In the genomic region with DNA sequence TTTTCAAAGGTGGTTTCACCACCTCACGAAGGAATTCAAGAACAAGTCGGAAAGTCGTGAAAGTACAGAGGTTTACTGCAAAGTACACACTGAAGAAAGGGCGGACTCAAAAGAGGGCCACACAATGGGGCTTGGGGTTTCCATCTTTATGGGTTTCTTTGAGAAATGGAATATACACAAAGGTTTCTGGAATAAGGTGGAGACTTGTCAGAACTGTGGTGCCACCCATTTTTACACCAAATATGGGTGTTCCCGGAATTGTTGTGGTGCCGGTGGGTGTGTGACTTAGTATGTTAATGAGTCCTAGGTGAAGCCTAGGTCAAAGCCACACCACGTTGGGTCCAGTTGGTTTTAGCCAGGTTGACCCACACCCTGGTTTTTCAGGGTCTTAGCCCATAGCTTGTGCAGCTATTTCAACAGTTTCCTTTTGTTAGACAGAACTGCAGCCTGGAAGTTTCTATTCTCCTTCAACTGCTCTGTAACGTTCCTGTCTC, we compare ENCODE assay signal across 8 cellular contexts. TPM values are rescaled to one million over a fixed set of nuclear protein-coding genes. Genes with fewer than 3 reads are reported as not detected.
A peak's percentile ranks its signal among the peaks of the same experiment; 100 is the strongest.
DNase-seq lines count a peak whose midpoint lies in the region; ATAC-seq and TF ChIP-seq lines count a peak whose summit lies in the region.

No MANE protein-coding gene starts in this region.

- H3K36me3 ChIP-seq in iPS-15b (ENCODE audit: control insufficient read depth, insufficient read depth, low read length), result peaks cover 4% of the 10 kb centered on the region

- peaks cover 13% of the 10 kb centered on the region for H3K4me1 Mint-ChIP-seq in WTC11
- H3K4me1 Mint-ChIP-seq in stimulated activated naive B cell treated with anti-CD40 and anti-IgM and Interleukin-4, amounts not matched to agents 10 μg/mL and 1 μg/mL and 100 μg/mL, for 72 hours, result peaks cover 12 to 27% of the 10 kb centered on the region in 2 donors

- ATAC-seq in WTC11 (no peak), HG03159 (IDR thresholded peaks at IDR 0.05; ENCODE audit: unreplicated experiment) (no peak)
- ATAC-seq in stimulated activated naive B cell treated with anti-CD40 and anti-IgM and Interleukin-4, amounts not matched to agents 10 μg/mL and 1 μg/mL and 100 μg/mL, for 72 hours (replicated peaks), result no peak

- peak overlapping the region; percentile 45 for H3K4me3 Mint-ChIP-seq in WTC11
- peak overlapping the region; percentile 74 to 79 for H3K4me3 Mint-ChIP-seq in stimulated activated naive B cell treated with anti-CD40 and anti-IgM and Interleukin-4, amounts not matched to agents 10 μg/mL and 1 μg/mL and 100 μg/mL, for 72 hours

- peaks cover 6% of the 10 kb centered on the region for H3K4me1 ChIP-seq in iPS-15b (ENCODE audit: control insufficient read depth, insufficient read depth, low read length)

- DNase-seq in NCI-H510A treated with DMSO at 0.1 percent for 48 hours (lab: John Stamatoyannopoulos, UW) (peak; percentile 46), NCI-H510A (lab: John Stamatoyannopoulos, UW) (no peak), WTC11 (ENCODE audit: low spot score) (no peak), SW 1271 (lab: John Stamatoyannopoulos, UW) (no peak), putamen (ENCODE audit: low spot score) (no peak)
- no peak for DNase-seq in stimulated activated naive B cell treated with anti-CD40 and anti-IgM and Interleukin-4, amounts not matched to agents 10 μg/mL and 1 μg/mL and 100 μg/mL, for 72 hours

- TF ChIP-seq CTCF in WTC11 (IDR thresholded peaks at IDR 0.05), result no peak

- no peaks in the 10 kb centered on the region; the same call in 1 of the 2 replicates for H3K27me3 Mint-ChIP-seq in WTC11 (ENCODE audit: low read depth)
- H3K27me3 Mint-ChIP-seq in stimulated activated naive B cell treated with anti-CD40 and anti-IgM and Interleukin-4, amounts not matched to agents 10 μg/mL and 1 μg/mL and 100 μg/mL, for 72 hours, result peaks cover 0 to 4% of the 10 kb centered on the region in 2 donors

- H3K4me3 ChIP-seq in iPS-15b (ENCODE audit: low read depth, low read length), result peak overlapping the region; percentile 43

- H3K9me3 ChIP-seq in iPS-15b (ENCODE audit: control insufficient read depth, insufficient read depth, low read length), result no peaks in the 10 kb centered on the region

- H3K27me3 ChIP-seq in iPS-15b (ENCODE audit: control insufficient read depth, insufficient read depth, low read length), result no peaks in the 10 kb centered on the region

- H3K27ac Mint-ChIP-seq in WTC11, result peak overlapping the region; percentile 69
- H3K27ac Mint-ChIP-seq in stimulated activated naive B cell treated with anti-CD40 and anti-IgM and Interleukin-4, amounts not matched to agents 10 μg/mL and 1 μg/mL and 100 μg/mL, for 72 hours, result peak overlapping the region; percentile 68

- POLR2A ChIA-PET in WTC11 (lab: Charles Lee), result no interaction called here

- peaks cover 6% of the 10 kb centered on the region for H3K9me3 Mint-ChIP-seq in WTC11
- peaks cover 0 to 1% of the 10 kb centered on the region in 2 donors for H3K9me3 Mint-ChIP-seq in stimulated activated naive B cell treated with anti-CD40 and anti-IgM and Interleukin-4, amounts not matched to agents 10 μg/mL and 1 μg/mL and 100 μg/mL, for 72 hours

- H3K36me3 Mint-ChIP-seq in WTC11, result no peaks in the 10 kb centered on the region; the same call in 1 of the 2 replicates
- peaks cover 0 to 5% of the 10 kb centered on the region in 2 donors for H3K36me3 Mint-ChIP-seq in stimulated activated naive B cell treated with anti-CD40 and anti-IgM and Interleukin-4, amounts not matched to agents 10 μg/mL and 1 μg/mL and 100 μg/mL, for 72 hours

- no peak overlapping the region for H3K9ac ChIP-seq in iPS-15b (ENCODE audit: low read depth, low read length)

- CTCF ChIA-PET in WTC11 (lab: Charles Lee), result no interaction called here

TF ChIP-seq in WTC11, 78 proteins besides CTCF, POLR2A, EP300 and RAD21:
- TF ChIP-seq CREB1 (CRISPR knock-in tag; IDR thresholded peaks at IDR 0.05) (no peak), TEAD1 (CRISPR knock-in tag; IDR thresholded peaks at IDR 0.05) (no peak), ZNF138 (CRISPR knock-in tag; conservative IDR thresholded peaks at IDR 0.05) (no peak), ELF4 (CRISPR knock-in tag; IDR thresholded peaks at IDR 0.05; ENCODE audit: low read depth) (no peak), ZNF423 (CRISPR knock-in tag; IDR thresholded peaks at IDR 0.05) (no peak)
- TF ChIP-seq, protein P1, sequence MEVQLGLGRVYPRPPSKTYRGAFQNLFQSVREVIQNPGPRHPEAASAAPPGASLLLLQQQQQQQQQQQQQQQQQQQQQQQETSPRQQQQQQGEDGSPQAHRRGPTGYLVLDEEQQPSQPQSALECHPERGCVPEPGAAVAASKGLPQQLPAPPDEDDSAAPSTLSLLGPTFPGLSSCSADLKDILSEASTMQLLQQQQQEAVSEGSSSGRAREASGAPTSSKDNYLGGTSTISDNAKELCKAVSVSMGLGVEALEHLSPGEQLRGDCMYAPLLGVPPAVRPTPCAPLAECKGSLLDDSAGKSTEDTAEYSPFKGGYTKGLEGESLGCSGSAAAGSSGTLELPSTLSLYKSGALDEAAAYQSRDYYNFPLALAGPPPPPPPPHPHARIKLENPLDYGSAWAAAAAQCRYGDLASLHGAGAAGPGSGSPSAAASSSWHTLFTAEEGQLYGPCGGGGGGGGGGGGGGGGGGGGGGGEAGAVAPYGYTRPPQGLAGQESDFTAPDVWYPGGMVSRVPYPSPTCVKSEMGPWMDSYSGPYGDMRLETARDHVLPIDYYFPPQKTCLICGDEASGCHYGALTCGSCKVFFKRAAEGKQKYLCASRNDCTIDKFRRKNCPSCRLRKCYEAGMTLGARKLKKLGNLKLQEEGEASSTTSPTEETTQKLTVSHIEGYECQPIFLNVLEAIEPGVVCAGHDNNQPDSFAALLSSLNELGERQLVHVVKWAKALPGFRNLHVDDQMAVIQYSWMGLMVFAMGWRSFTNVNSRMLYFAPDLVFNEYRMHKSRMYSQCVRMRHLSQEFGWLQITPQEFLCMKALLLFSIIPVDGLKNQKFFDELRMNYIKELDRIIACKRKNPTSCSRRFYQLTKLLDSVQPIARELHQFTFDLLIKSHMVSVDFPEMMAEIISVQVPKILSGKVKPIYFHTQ (CRISPR knock-in tag; IDR thresholded peaks at IDR 0.05), result no peak
- TF ChIP-seq, protein P2, sequence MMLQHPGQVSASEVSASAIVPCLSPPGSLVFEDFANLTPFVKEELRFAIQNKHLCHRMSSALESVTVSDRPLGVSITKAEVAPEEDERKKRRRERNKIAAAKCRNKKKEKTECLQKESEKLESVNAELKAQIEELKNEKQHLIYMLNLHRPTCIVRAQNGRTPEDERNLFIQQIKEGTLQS (CRISPR knock-in tag; conservative IDR thresholded peaks at IDR 0.05), result no peak
- TF ChIP-seq, protein P3, sequence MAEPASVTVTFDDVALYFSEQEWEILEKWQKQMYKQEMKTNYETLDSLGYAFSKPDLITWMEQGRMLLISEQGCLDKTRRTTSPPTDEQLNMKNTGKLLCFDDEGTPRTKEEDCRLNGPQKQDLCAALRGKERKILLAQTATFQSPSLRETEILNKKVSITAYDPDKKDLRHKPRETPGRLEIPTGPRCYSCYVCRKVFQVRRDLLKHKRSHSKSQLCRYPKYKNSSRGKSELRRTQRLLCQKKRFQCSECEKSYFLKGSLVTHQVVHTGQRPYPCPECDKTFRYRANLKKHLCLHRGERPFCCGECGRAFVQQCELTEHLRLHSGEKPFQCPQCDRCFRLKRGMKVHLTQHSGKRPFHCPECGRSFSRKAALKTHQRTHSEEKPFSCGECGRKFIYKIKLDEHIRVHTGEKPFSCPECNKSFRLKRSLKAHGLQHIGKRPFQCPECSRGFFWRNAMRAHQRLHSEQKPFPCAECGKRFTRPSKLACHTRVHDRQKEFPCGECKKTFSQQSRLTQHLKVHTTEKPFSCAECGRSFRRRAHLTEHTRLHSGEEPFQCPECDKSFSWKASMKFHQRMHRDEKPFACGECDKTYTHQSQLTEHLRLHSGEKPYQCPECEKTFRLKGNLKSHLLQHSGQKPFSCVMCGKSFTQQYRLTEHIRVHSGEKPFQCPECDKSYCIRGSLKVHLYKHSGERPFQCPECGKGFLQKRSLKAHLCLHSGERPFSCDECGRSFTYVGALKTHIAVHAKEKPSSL (CRISPR knock-in tag; conservative IDR thresholded peaks at IDR 0.05), result no peak

RNA-seq across cellular contexts. Expression of gene GCSH, which starts 0.6 kb away (rescaled TPM):
- 95.9 to 97.1 TPM (median 96.4 TPM) in 3 replicates for total RNA-seq in WTC11 (2021)

RNA-seq across cellular contexts. Expression of gene C16orf46, which starts 19.7 kb away (rescaled TPM):
- 1.1 to 1.3 TPM (median 1.2 TPM) in 3 replicates for total RNA-seq in WTC11 (2021)
